Comparison of ENCODE assay signal across 18 cellular contexts in the genomic region with DNA sequence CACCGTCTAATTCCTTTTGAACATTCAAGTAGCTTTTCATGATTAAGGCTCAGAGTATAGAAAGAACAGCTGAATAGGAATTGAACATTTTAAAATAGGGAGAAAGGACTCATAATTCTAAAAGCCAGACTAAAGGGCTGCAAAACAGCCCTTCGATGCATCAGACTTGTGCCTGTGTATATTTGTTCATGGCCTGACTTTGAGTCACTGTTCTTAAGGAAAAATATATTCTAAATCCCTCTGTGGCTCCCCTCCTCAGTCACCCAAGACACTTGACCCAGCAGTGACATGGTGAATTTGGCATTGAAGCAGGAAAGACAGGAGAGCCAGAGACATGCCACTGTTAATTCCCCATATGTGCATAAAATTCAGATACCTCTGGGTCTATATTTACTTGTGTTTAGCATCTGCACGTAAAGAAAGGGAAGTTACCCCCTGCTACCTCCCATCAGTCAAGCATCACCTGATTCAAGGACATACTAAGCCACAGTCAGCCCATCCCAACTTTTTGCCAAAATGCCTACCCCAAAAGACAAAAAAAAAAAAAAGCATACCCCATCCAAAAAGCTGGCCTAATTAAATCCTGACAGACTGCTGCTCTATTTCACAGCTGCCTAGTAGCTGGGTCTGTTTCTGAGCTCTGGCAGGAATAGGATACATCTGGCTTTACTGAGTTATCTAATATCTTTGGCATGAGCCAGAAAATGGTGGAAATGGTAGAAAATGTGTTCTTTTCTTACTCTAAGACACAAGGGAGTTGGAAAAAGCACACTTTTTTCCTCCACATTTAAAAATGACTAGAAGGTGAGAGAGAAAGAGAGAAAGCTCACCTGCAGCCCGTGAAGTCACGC.
DNase-seq lines count a peak whose midpoint lies in the region; ATAC-seq and TF ChIP-seq lines count a peak whose summit lies in the region.
"Had no signal": no experiment of that assay in that cellular context is flagged by ENCODE, and none has a peak within 500 bp of the region (broad histone marks: within the 10 kb centered on the region; RNA-seq: fewer than 3 reads in every experiment).

No MANE protein-coding gene starts in this region.

- CTCF ChIA-PET in SK-N-SH (lab: Yijun Ruan, JAX), result interaction anchor here (0.7 to 2.1 kb wide), 11 partner anchors 11 to 578 kb away, joined by 3 to 6 read pairs (median 3); no protein-coding TSS in a partner anchor
- CTCF ChIA-PET in activated CD4-positive, alpha-beta memory T cell treated with anti-CD3 and anti-CD28 coated beads, Interleukin-2, amount 10 ng/mL, durations not matched to agents 7 days and 5 days (lab: Charles Lee), result no interaction called here

- POLR2A ChIA-PET in SK-N-SH (lab: Yijun Ruan, JAX), result interaction anchor here (1.0 kb wide), 1 partner anchor 33 kb away, joined by 3 read pairs; no protein-coding TSS in a partner anchor
- POLR2A ChIA-PET in activated CD4-positive, alpha-beta memory T cell treated with anti-CD3 and anti-CD28 coated beads, Interleukin-2, amount 10 ng/mL, durations not matched to agents 7 days and 5 days (lab: Charles Lee), result no interaction called here

- H3K23ac ChIP-seq in trophoblast cell (ENCODE audit: low read length), result no peak overlapping the region

- H4K8ac ChIP-seq in trophoblast cell (ENCODE audit: low read depth, low read length), result no peak overlapping the region

- H3K4me3 Mint-ChIP-seq in activated CD4-positive, alpha-beta memory T cell treated with anti-CD3 and anti-CD28 coated beads, Interleukin-2, amount 10 ng/mL, durations not matched to agents 7 days and 5 days, result no peak overlapping the region
- H3K4me3 Mint-ChIP-seq: activated T-helper 1 cell treated with anti-CD3 and anti-CD28 coated beads, Interleukin-12 subunit alpha, Interleukin-12 subunit beta, Interleukin-2, Interleukin-4 antibody, amounts not matched to agents 30 ng/mL and 10 ng/mL and 1 ng/mL, durations not matched to agents 14 hours and 24 hours and 36 hours; CD14-positive monocyte had no signal

- H3K9ac ChIP-seq in SK-N-SH, result no peak overlapping the region
- no peak overlapping the region for H3K9ac ChIP-seq in trophoblast cell (ENCODE audit: low read length)

- no peak overlapping the region for H2AK5ac ChIP-seq in trophoblast cell (ENCODE audit: low read length)

- no peak overlapping the region for H3K27ac Mint-ChIP-seq in activated CD4-positive, alpha-beta memory T cell treated with anti-CD3 and anti-CD28 coated beads, Interleukin-2, amount 10 ng/mL, durations not matched to agents 7 days and 5 days
- H3K27ac Mint-ChIP-seq: activated T-helper 1 cell treated with anti-CD3 and anti-CD28 coated beads, Interleukin-12 subunit alpha, Interleukin-12 subunit beta, Interleukin-2, Interleukin-4 antibody, amounts not matched to agents 30 ng/mL and 10 ng/mL and 1 ng/mL, durations not matched to agents 14 hours and 24 hours and 36 hours; CD14-positive monocyte had no signal

- no peak overlapping the region for H2BK5ac ChIP-seq in trophoblast cell (ENCODE audit: low read depth, low read length, poor library complexity)

- 55% methylated on average over 5 of the region's 5 CpGs for WGBS in SK-N-SH (ENCODE audit: low lambda C conversion rate)
- no CpG with 5 or more reads among the region's 5 CpGs for WGBS in trophoblast cell (ENCODE audit: extremely low coverage, insufficient coverage, insufficient read length)

- H2BK120ac ChIP-seq in trophoblast cell (ENCODE audit: insufficient read depth, low read length, poor library complexity), result no peak overlapping the region

- H2AFZ ChIP-seq in SK-N-SH (ENCODE audit: low read depth) (no peak overlapping the region), trophoblast cell (ENCODE audit: insufficient read depth, low read length, poor library complexity) (no peak overlapping the region)

- ATAC-seq in HG02973 (IDR thresholded peaks at IDR 0.05; ENCODE audit: unreplicated experiment), result no peak

- no peak for TF ChIP-seq RAD21 in SK-N-SH (IDR thresholded peaks at IDR 0.05; ENCODE audit: low read length)

- no peaks in the 10 kb centered on the region for H3K79me2 ChIP-seq in SK-N-SH (ENCODE audit: insufficient read depth)
- no peaks in the 10 kb centered on the region for H3K79me2 ChIP-seq in trophoblast cell (ENCODE audit: control insufficient read depth, insufficient read depth, low read length, poor library complexity)

- no peak overlapping the region for H4K91ac ChIP-seq in trophoblast cell (ENCODE audit: low read depth, low read length)

- TF ChIP-seq EP300 in SK-N-SH (IDR thresholded peaks at IDR 0.05; ENCODE audit: borderline replicate concordance in 1 of 2, low read depth in 1 of 2, low read length in 1 of 2), result peak; percentile 40 to 95; a peak in 3 of 4 replicates

- H2BK12ac ChIP-seq in trophoblast cell (ENCODE audit: low read length), result no peak overlapping the region

- peaks cover 2% of the 10 kb centered on the region for H3K27me3 Mint-ChIP-seq in activated CD4-positive, alpha-beta memory T cell treated with anti-CD3 and anti-CD28 coated beads, Interleukin-2, amount 10 ng/mL, durations not matched to agents 7 days and 5 days

- TF ChIP-seq CTCF in SK-N-SH (IDR thresholded peaks at IDR 0.05), result no peak
- no peak for TF ChIP-seq CTCF in fibroblast of villous mesenchyme (IDR thresholded peaks at IDR 0.05; ENCODE audit: insufficient read depth, low read depth, low read length)

- H3K27ac ChIP-seq in SK-N-SH (ENCODE audit: low read depth in 2 of 2, low read length in 1 of 2) (peak overlapping the region in 1 of 2 experiments; percentile 98; a peak in 3 of 4 replicates), trophoblast cell (ENCODE audit: low read depth, low read length) (peak overlapping the region; percentile 36)
- H3K27ac ChIP-seq: prostate gland, tibial artery had no signal

- no peaks in the 10 kb centered on the region for H3K9me3 Mint-ChIP-seq in activated CD4-positive, alpha-beta memory T cell treated with anti-CD3 and anti-CD28 coated beads, Interleukin-2, amount 10 ng/mL, durations not matched to agents 7 days and 5 days
- H3K9me3 Mint-ChIP-seq: activated T-helper 1 cell treated with anti-CD3 and anti-CD28 coated beads, Interleukin-12 subunit alpha, Interleukin-12 subunit beta, Interleukin-2, Interleukin-4 antibody, amounts not matched to agents 30 ng/mL and 10 ng/mL and 1 ng/mL, durations not matched to agents 14 hours and 24 hours and 36 hours; CD14-positive monocyte had no signal

- no peaks in the 10 kb centered on the region for H3K36me3 Mint-ChIP-seq in activated CD4-positive, alpha-beta memory T cell treated with anti-CD3 and anti-CD28 coated beads, Interleukin-2, amount 10 ng/mL, durations not matched to agents 7 days and 5 days (ENCODE audit: low read depth)

- H3K9me3 ChIP-seq in SK-N-SH, result no peaks in the 10 kb centered on the region
- no peaks in the 10 kb centered on the region for H3K9me3 ChIP-seq in trophoblast cell (ENCODE audit: insufficient read depth, low read depth, low read length)
- H3K9me3 ChIP-seq: prostate gland, tibial artery had no signal

- H3K36me3 ChIP-seq in SK-N-SH (replicated peaks in 1 of 2; ENCODE audit: control insufficient read depth in 1 of 2, insufficient read depth in 2 of 2, low read length in 1 of 2), result no peaks in the 10 kb centered on the region
- peaks cover 2 to 3% of the 10 kb centered on the region in 2 experiments for H3K36me3 ChIP-seq in trophoblast cell (ENCODE audit: control insufficient read depth in 1 of 2, insufficient read depth in 2 of 2, low read length in 2 of 2)
- H3K36me3 ChIP-seq: prostate gland had no signal

- H3K27me3 ChIP-seq in SK-N-SH (ENCODE audit: insufficient read depth) (no peaks in the 10 kb centered on the region), trophoblast cell (ENCODE audit: insufficient read depth, low read length) (no peaks in the 10 kb centered on the region)
- H3K27me3 ChIP-seq: tibial artery had no signal

- H4K20me1 ChIP-seq in SK-N-SH (ENCODE audit: insufficient read depth), result no peaks in the 10 kb centered on the region

- no peak overlapping the region for H3K14ac ChIP-seq in trophoblast cell (ENCODE audit: low read length)

- no peak overlapping the region for H3K4ac ChIP-seq in trophoblast cell (ENCODE audit: low read depth, low read length)

- H3K9me2 ChIP-seq in SK-N-SH, result no peaks in the 10 kb centered on the region

- H3K4me2 ChIP-seq in SK-N-SH (no peak overlapping the region), trophoblast cell (ENCODE audit: low read length) (no peak overlapping the region)

- no peaks in the 10 kb centered on the region for H3K79me1 ChIP-seq in trophoblast cell (ENCODE audit: low read length)

- no peaks in the 10 kb centered on the region for H3F3A ChIP-seq in SK-N-SH (replicated peaks; ENCODE audit: insufficient read depth)

- DNase-seq in GM03348 (ENCODE audit: low spot score) (peak; percentile 51), SK-N-SH (peak; percentile 73), fibroblast of villous mesenchyme (ENCODE audit: low read depth) (peak; percentile 33), trophoblast cell (no peak), NOMO-1 (lab: John Stamatoyannopoulos, UW; ENCODE audit: unreplicated experiment in 2 of 2) (no peak)
- no peak for DNase-seq in activated CD8-positive, alpha-beta memory T cell treated with anti-CD3 and anti-CD28 coated beads, Interleukin-2, amount 50 U/mL, for 4 hours
- DNase-seq in activated CD4-positive, alpha-beta memory T cell treated with anti-CD3 and anti-CD28 coated beads, Interleukin-2, amount 10 ng/mL, durations not matched to agents 7 days and 5 days, result no peak
- DNase-seq: activated CD4-positive, alpha-beta T cell treated with anti-CD3 and anti-CD28 coated beads, Interleukin-2, amount 50 U/mL, for 1 hour; amygdala; effector CD4-positive, alpha-beta T cell; EL; NCI-H1930; SHP77 treated with DMSO at 0.1 percent for 48 hours; tibial artery had no signal

- peaks cover 15 to 39% of the 10 kb centered on the region in 2 experiments; a peak in 3 of 4 replicates for H3K4me1 ChIP-seq in SK-N-SH (ENCODE audit: control insufficient read depth in 1 of 2, insufficient read depth in 2 of 2, low read depth in 1 of 2, low read length in 1 of 2)
- peaks cover 4 to 7% of the 10 kb centered on the region in 2 experiments for H3K4me1 ChIP-seq in trophoblast cell (ENCODE audit: control insufficient read depth in 1 of 2, insufficient read depth in 2 of 2, low read length in 2 of 2)
- H3K4me1 ChIP-seq: prostate gland had no signal

- no peaks in the 10 kb centered on the region for H3K4me1 Mint-ChIP-seq in activated CD4-positive, alpha-beta memory T cell treated with anti-CD3 and anti-CD28 coated beads, Interleukin-2, amount 10 ng/mL, durations not matched to agents 7 days and 5 days
- H3K4me1 Mint-ChIP-seq: CD14-positive monocyte had no signal

- no peak overlapping the region for H3K4me3 ChIP-seq in SK-N-SH (ENCODE audit: low read depth in 2 of 2, low read length in 1 of 2)
- H3K4me3 ChIP-seq in fibroblast of villous mesenchyme (ENCODE audit: low read depth, low read length), result no peak overlapping the region
- no peak overlapping the region for H3K4me3 ChIP-seq in trophoblast cell (ENCODE audit: low read depth, low read length)
- H3K4me3 ChIP-seq: prostate gland, tibial artery had no signal

- H4K12ac ChIP-seq in trophoblast cell (ENCODE audit: low read depth, low read length), result no peak overlapping the region

- no peak overlapping the region for H3K18ac ChIP-seq in trophoblast cell (ENCODE audit: low read length)

TF ChIP-seq in SK-N-SH, 30 proteins besides CTCF, POLR2A, EP300 and RAD21 (continues in another document):
- TF ChIP-seq TEAD4 (IDR thresholded peaks at IDR 0.05; ENCODE audit: borderline replicate concordance, insufficient read depth), result no peak

Comparison
In these comparisons a context has a peak if more than half of its experiments do, and no peak if none do; other contexts are left out.
1. DNase-seq: peak in GM03348 (single experiment), SK-N-SH (single experiment) and fibroblast of villous mesenchyme (single experiment); none in trophoblast cell (0 of 2), activated CD8-positive, alpha-beta memory T cell treated with anti-CD3 and anti-CD28 coated beads, Interleukin-2, amount 50 U/mL, for 4 hours (single experiment), NOMO-1 (0 of 2) and activated CD4-positive, alpha-beta memory T cell treated with anti-CD3 and anti-CD28 coated beads, Interleukin-2, amount 10 ng/mL, durations not matched to agents 7 days and 5 days (single experiment).